Comparison of ENCODE assay signal across 27 cellular contexts in genomic region chr1:6888870-6889269, GRCh38.
"Had no signal": no experiment of that assay in that cellular context is flagged by ENCODE, and none has a peak within 500 bp of the region (broad histone marks: within the 10 kb centered on the region; RNA-seq: fewer than 3 reads in every experiment).

No MANE protein-coding gene starts in this region.

- H3K27ac ChIP-seq: left lung, lower lobe of right lung, pancreas, psoas muscle, right lobe of liver, stomach, testis, thyroid gland, transverse colon, upper lobe of left lung, vagina had no signal

- FAIRE-seq: islet of Langerhans, kidney, pancreas had no signal

- ATAC-seq: left colon; left lung; lower lobe of right lung; naive thymus-derived CD8-positive, alpha-beta T cell; pancreas; psoas muscle; stimulated activated memory B cell treated with anti-CD40 and anti-IgM and Interleukin-4, amounts not matched to agents 10 μg/mL and 1 μg/mL and 100 μg/mL, for 72 hours; stimulated activated naive CD8-positive, alpha-beta T cell treated with anti-CD3 and anti-CD28 coated beads, Interleukin-15, Interleukin-2, amounts not matched to agents 100 U/mL and 50 U/mL, for 24 hours had no signal

- H3K27me3 ChIP-seq: left lung, pancreas, right lobe of liver, stomach, testis, thyroid gland, transverse colon, upper lobe of left lung, vagina had no signal

- H3K9me3 ChIP-seq: left lung, lower lobe of right lung, pancreas, psoas muscle, right lobe of liver, stomach, testis, thyroid gland, transverse colon, upper lobe of left lung, vagina had no signal

- H3K36me3 ChIP-seq: pancreas, right lobe of liver, thyroid gland, transverse colon, upper lobe of left lung had no signal

- H3K4me1 ChIP-seq: left lung, psoas muscle, testis, vagina had no signal

- H3K4me3 ChIP-seq: left lung, lower lobe of right lung, pancreas, psoas muscle, right lobe of liver, smooth muscle cell, stomach, testis, thyroid gland, transverse colon, upper lobe of left lung, vagina had no signal

- H3K4me2 ChIP-seq: smooth muscle cell had no signal

- DNase-seq: hypothalamus; immature natural killer cell; kidney; left colon; left lung; lower lobe of right lung; mesenchymal stem cell; naive thymus-derived CD8-positive, alpha-beta T cell; nucleus accumbens; pancreas; posterior cingulate gyrus; psoas muscle; right lobe of liver; stimulated activated CD4-positive, alpha-beta T cell treated with anti-CD3 and anti-CD28 coated beads, Interleukin-1b, Interleukin-23, amount 100 ng/mL, for 48 hours; stimulated activated CD4-positive, alpha-beta T cell treated with anti-CD3 and anti-CD28 coated beads, Interleukin-2, amount 100 ng/mL, for 48 hours; stimulated activated CD4-positive, alpha-beta T cell treated with anti-CD3 and anti-CD28 coated beads, Interleukin-4, amount 100 ng/mL, for 4 hours; stimulated activated CD8-positive, alpha-beta memory T cell treated with anti-CD3 and anti-CD28 coated beads, Interleukin-4, amount 100 ng/mL, for 48 hours; stimulated activated naive CD8-positive, alpha-beta T cell treated with anti-CD3 and anti-CD28 coated beads, Interleukin-15, Interleukin-2, amounts not matched to agents 100 U/mL and 50 U/mL, for 24 hours; stomach; testis; thyroid gland; transverse colon; upper lobe of left lung had no signal
